ENCODE assay signal across 18 cellular contexts in the genomic region with DNA sequence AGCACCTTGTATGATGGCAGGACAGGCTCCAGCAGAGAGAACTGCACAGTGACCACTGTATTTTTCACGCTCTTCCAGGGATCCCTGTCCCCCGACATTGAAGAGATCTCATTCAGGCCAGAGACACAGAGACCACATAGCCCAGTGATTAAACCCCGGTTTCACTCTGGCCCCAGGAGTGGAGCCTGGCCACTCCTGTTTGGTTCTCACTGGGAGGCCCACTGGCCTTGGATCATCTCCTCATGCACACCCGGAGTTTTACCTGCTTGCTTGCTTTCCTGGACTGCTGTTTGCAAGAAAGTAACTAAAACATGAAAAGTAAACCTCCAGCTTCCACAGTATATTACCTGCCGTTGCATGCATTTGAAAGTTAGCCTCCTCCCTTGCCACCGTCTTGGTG. TPM values are rescaled to one million over a fixed set of nuclear protein-coding genes. Genes with fewer than 3 reads are reported as not detected.
DNase-seq lines count a peak whose midpoint lies in the region; ATAC-seq and TF ChIP-seq lines count a peak whose summit lies in the region.
"Had no signal": no experiment of that assay in that cellular context is flagged by ENCODE, and none has a peak within 500 bp of the region (broad histone marks: within the 10 kb centered on the region; RNA-seq: fewer than 3 reads in every experiment).

No MANE protein-coding gene starts in this region.

- H3K4me1 ChIP-seq in esophagus muscularis mucosa (peaks cover 0 to 6% (median 0%) of the 10 kb centered on the region in 4 donors), spleen (peaks cover 0 to 6% (median 1%) of the 10 kb centered on the region in 6 donors), breast epithelium (no peaks in the 10 kb centered on the region)

- H3K36me3 ChIP-seq in esophagus muscularis mucosa (peaks cover 61 to 77% (median 74%) of the 10 kb centered on the region in 4 donors), spleen (peaks cover 29 to 77% (median 76%) of the 10 kb centered on the region in 6 donors), breast epithelium (peaks cover 19% of the 10 kb centered on the region)

- CTCF ChIA-PET in GM10248 (lab: Yijun Ruan, JAX) = interaction anchor here (1.4 to 1.5 kb wide), 2 partner anchors 11 to 107 kb away, joined by 4 to 6 read pairs; no protein-coding TSS in a partner anchor
- CTCF ChIA-PET in activated CD8-positive, alpha-beta T cell treated with anti-CD3 and anti-CD28 coated beads, Interleukin-2, amount 10 ng/mL, durations not matched to agents 7 days and 5 days (lab: Charles Lee) = interaction anchor here (1.4 kb wide), 1 partner anchor 92 kb away, joined by 4 read pairs; the partner anchor contains the start of gene EXOSC6

- no peak overlapping the region for H3K27ac Mint-ChIP-seq in activated naive CD4-positive, alpha-beta T cell treated with anti-CD3 and anti-CD28 coated beads, Interleukin-2, amount 50 U/mL, for 72 hours
- H3K27ac Mint-ChIP-seq in activated CD8-positive, alpha-beta T cell treated with anti-CD3 and anti-CD28 coated beads, Interleukin-2, amount 10 ng/mL, durations not matched to agents 7 days and 5 days = no peak overlapping the region
- H3K27ac Mint-ChIP-seq: CD4-positive, alpha-beta memory T cell had no signal

- H3K27me3 ChIP-seq in esophagus muscularis mucosa (no peaks in the 10 kb centered on the region), spleen (replicated peaks in 1 of 7) (no peaks in the 10 kb centered on the region), breast epithelium (no peaks in the 10 kb centered on the region)

- H3K4me3 ChIP-seq in esophagus muscularis mucosa = no peak overlapping the region
- H3K4me3 ChIP-seq in spleen = no peak overlapping the region
- H3K4me3 ChIP-seq in breast epithelium = no peak overlapping the region
- H3K4me3 ChIP-seq: PC-9 had no signal

- no peak for TF ChIP-seq EP300 in esophagus muscularis mucosa (IDR thresholded peaks at IDR 0.05)

- POLR2A ChIA-PET in GM10248 (lab: Yijun Ruan, JAX) = no interaction called here
- POLR2A ChIA-PET in activated CD8-positive, alpha-beta T cell treated with anti-CD3 and anti-CD28 coated beads, Interleukin-2, amount 10 ng/mL, durations not matched to agents 7 days and 5 days (lab: Charles Lee) = no interaction called here

- no peaks in the 10 kb centered on the region for H3K9me3 ChIP-seq in esophagus muscularis mucosa
- H3K9me3 ChIP-seq in spleen = no peaks in the 10 kb centered on the region
- H3K9me3 ChIP-seq in breast epithelium = no peaks in the 10 kb centered on the region

- TF ChIP-seq POLR2A in esophagus muscularis mucosa (IDR thresholded peaks at IDR 0.05; ENCODE audit: low read depth) = no peak
- TF ChIP-seq POLR2A in spleen (IDR thresholded peaks at IDR 0.05) = no peak
- TF ChIP-seq POLR2A in breast epithelium (IDR thresholded peaks at IDR 0.05) = no peak

- H3K27ac ChIP-seq in esophagus muscularis mucosa (replicated peaks in 1 of 4) (no peak overlapping the region), spleen (no peak overlapping the region), breast epithelium (no peak overlapping the region)
- H3K27ac ChIP-seq: PC-9, RWPE1 had no signal

- no peaks in the 10 kb centered on the region for H3K27me3 Mint-ChIP-seq in activated CD8-positive, alpha-beta T cell treated with anti-CD3 and anti-CD28 coated beads, Interleukin-2, amount 10 ng/mL, durations not matched to agents 7 days and 5 days (ENCODE audit: low read depth)
- H3K27me3 Mint-ChIP-seq: CD4-positive, alpha-beta memory T cell had no signal

- intact Hi-C loops in esophagus muscularis mucosa (cut with DNase I) = loop anchor here (10.0 kb wide), 1 partner anchor 94 kb away; the partner anchor contains the start of gene EXOSC6
- intact Hi-C loops in spleen (cut with DNase I; ENCODE audit: low total_unique reads) = no loop called here
- intact Hi-C loops in breast epithelium (cut with DNase I; ENCODE audit: low total_unique reads) = no loop called here

- peak; percentile 1 to 47 for DNase-seq in activated naive CD4-positive, alpha-beta T cell treated with anti-CD3 and anti-CD28 coated beads, Interleukin-2, amount 50 U/mL, for 72 hours (ENCODE audit: low spot score in 2 of 2)
- no peak for DNase-seq in activated naive CD4-positive, alpha-beta T cell (lab: John Stamatoyannopoulos, UW)
- DNase-seq in GM10248 (ENCODE audit: extremely low spot score) = peak; percentile 15
- peak; percentile 92 for DNase-seq in esophagus muscularis mucosa (ENCODE audit: extremely low spot score)
- peak; percentile 41 for DNase-seq in spleen
- no peak for DNase-seq in breast epithelium (ENCODE audit: low spot score in 2 of 2)
- DNase-seq in activated CD8-positive, alpha-beta T cell treated with anti-CD3 and anti-CD28 coated beads, Interleukin-2, amount 10 ng/mL, durations not matched to agents 7 days and 5 days = no peak
- no peak for DNase-seq in NCI-H1105 (lab: John Stamatoyannopoulos, UW)
- DNase-seq: CD4-positive, alpha-beta memory T cell; GF-D8; KG1; NCI-H1417 treated with DMSO at 0.1 percent for 48 hours; NCI-H1930; NCI-H226; NCI-H526 had no signal

- peaks cover 0 to 10% of the 10 kb centered on the region in 2 donors for H3K36me3 Mint-ChIP-seq in activated naive CD4-positive, alpha-beta T cell treated with anti-CD3 and anti-CD28 coated beads, Interleukin-2, amount 50 U/mL, for 72 hours
- peaks cover 27% of the 10 kb centered on the region for H3K36me3 Mint-ChIP-seq in activated CD8-positive, alpha-beta T cell treated with anti-CD3 and anti-CD28 coated beads, Interleukin-2, amount 10 ng/mL, durations not matched to agents 7 days and 5 days (ENCODE audit: low read depth)

- no peak for TF ChIP-seq CTCF in GM10248 (IDR thresholded peaks at IDR 0.05; ENCODE audit: control extremely low read depth, extremely low read depth, low read depth, missing control alignments)
- no peak for TF ChIP-seq CTCF in esophagus muscularis mucosa (IDR thresholded peaks at IDR 0.05)
- no peak for TF ChIP-seq CTCF in spleen (IDR thresholded peaks at IDR 0.05 in 8 of 11, conservative IDR thresholded peaks at IDR 0.05 in 3 of 11)
- no peak for TF ChIP-seq CTCF in breast epithelium (IDR thresholded peaks at IDR 0.05)

- no peaks in the 10 kb centered on the region for H3K9me3 Mint-ChIP-seq in activated naive CD4-positive, alpha-beta T cell treated with anti-CD3 and anti-CD28 coated beads, Interleukin-2, amount 50 U/mL, for 72 hours
- H3K9me3 Mint-ChIP-seq in activated CD8-positive, alpha-beta T cell treated with anti-CD3 and anti-CD28 coated beads, Interleukin-2, amount 10 ng/mL, durations not matched to agents 7 days and 5 days (ENCODE audit: insufficient read depth) = no peaks in the 10 kb centered on the region
- H3K9me3 Mint-ChIP-seq: CD4-positive, alpha-beta memory T cell had no signal

- no peaks in the 10 kb centered on the region for H3K4me1 Mint-ChIP-seq in activated CD8-positive, alpha-beta T cell treated with anti-CD3 and anti-CD28 coated beads, Interleukin-2, amount 10 ng/mL, durations not matched to agents 7 days and 5 days (ENCODE audit: low read depth)

- no peak for ATAC-seq in activated naive CD4-positive, alpha-beta T cell treated with anti-CD3 and anti-CD28 coated beads, Interleukin-2, amount 50 U/mL, for 72 hours
- ATAC-seq in activated CD8-positive, alpha-beta T cell treated with anti-CD3 and anti-CD28 coated beads, Interleukin-2, amount 10 ng/mL, durations not matched to agents 7 days and 5 days = no peak

- H3K4me3 Mint-ChIP-seq in activated CD8-positive, alpha-beta T cell treated with anti-CD3 and anti-CD28 coated beads, Interleukin-2, amount 10 ng/mL, durations not matched to agents 7 days and 5 days = no peak overlapping the region
- H3K4me3 Mint-ChIP-seq: CD4-positive, alpha-beta memory T cell had no signal

- 89% methylated on average over 6 of the region's 6 CpGs for WGBS in esophagus muscularis mucosa
- WGBS in spleen, 5 donors = 83 to 94% (median 94%) methylated on average over 6 of the region's 6 CpGs

RNA-seq across cellular contexts. Expression of gene CLEC18C, which starts 13.2 kb away (rescaled TPM):
- total RNA-seq in activated naive CD4-positive, alpha-beta T cell treated with anti-CD3 and anti-CD28 coated beads, Interleukin-2, amount 50 U/mL, for 72 hours = not detected
- total RNA-seq in esophagus muscularis mucosa = under 1 TPM in 1 of 4 donors, not detected in 3; 0.58 TPM
- total RNA-seq in spleen = 1 to 10 TPM in 1 of 7 donors, under 1 TPM in 4, not detected in 2; 0.28 to 1.2 (median 0.60) TPM
- polyA plus RNA-seq in spleen = under 1 TPM; 0.09 to 0.42 (median 0.11) TPM
- under 1 TPM in 2 of 3 donors, not detected in 1; 0.15 to 0.66 TPM for total RNA-seq in breast epithelium
- 1 to 10 TPM in 1 of 2 experiments, under 1 TPM in 1; 0.42 to 1.1 TPM for total RNA-seq in activated CD8-positive, alpha-beta T cell treated with anti-CD3 and anti-CD28 coated beads, Interleukin-2, amount 10 ng/mL, durations not matched to agents 7 days and 5 days
- total RNA-seq: H1 had no signal
- polyA plus RNA-seq: CD4-positive, alpha-beta memory T cell had no signal

RNA-seq across cellular contexts. Expression of gene PDPR, which starts 46.3 kb away (rescaled TPM):
- total RNA-seq in activated naive CD4-positive, alpha-beta T cell treated with anti-CD3 and anti-CD28 coated beads, Interleukin-2, amount 50 U/mL, for 72 hours = 10 to 100 TPM; 32.7 to 34.3 TPM
- total RNA-seq in esophagus muscularis mucosa (10 to 100 TPM; 19.1 to 31.8 (median 27.4) TPM), spleen (10 to 100 TPM; 25.3 to 48.4 (median 33.5) TPM), breast epithelium (10 to 100 TPM; 18.7 to 25.0 (median 24.1) TPM)
- 1 to 10 TPM; 4.6 to 9.4 (median 6.4) TPM for polyA plus RNA-seq in spleen
- total RNA-seq in activated CD8-positive, alpha-beta T cell treated with anti-CD3 and anti-CD28 coated beads, Interleukin-2, amount 10 ng/mL, durations not matched to agents 7 days and 5 days = 10 to 100 TPM; 22.8 to 23.3 TPM

Comparison
In these comparisons a context has a peak if more than half of its experiments do, and no peak if none do; other contexts are left out.
1. DNase-seq: peak in activated naive CD4-positive, alpha-beta T cell treated with anti-CD3 and anti-CD28 coated beads, Interleukin-2, amount 50 U/mL, for 72 hours (2 of 2), GM10248 (single experiment), esophagus muscularis mucosa (single experiment) and spleen (single experiment); none in activated naive CD4-positive, alpha-beta T cell (0 of 4), breast epithelium (0 of 2), activated CD8-positive, alpha-beta T cell treated with anti-CD3 and anti-CD28 coated beads, Interleukin-2, amount 10 ng/mL, durations not matched to agents 7 days and 5 days (single experiment) and NCI-H1105 (single experiment).